8 cellular contexts compared by ENCODE assay signal in the genomic region with DNA sequence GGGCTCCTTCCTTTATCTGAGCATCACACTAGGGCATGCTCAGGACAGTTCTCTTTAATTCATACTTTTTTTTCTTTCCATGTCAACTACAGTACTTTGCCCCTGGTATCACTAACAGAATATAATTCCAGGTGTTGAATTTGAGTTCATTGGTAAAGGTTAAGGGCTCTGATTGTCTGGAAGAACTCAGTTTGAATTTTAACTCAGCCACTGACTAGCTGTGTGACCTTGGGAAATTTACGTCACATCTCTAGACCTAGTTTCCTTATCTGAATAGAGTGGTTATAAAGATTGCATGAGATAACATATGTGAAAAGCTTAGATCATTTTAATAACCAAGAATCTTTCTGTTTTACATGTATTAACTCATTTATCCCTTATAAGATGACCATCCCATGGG. TPM values are rescaled to one million over a fixed set of nuclear protein-coding genes. Genes with fewer than 3 reads are reported as not detected.
DNase-seq lines count a peak whose midpoint lies in the region; ATAC-seq, FAIRE-seq and TF ChIP-seq lines count a peak whose summit lies in the region.
"Had no signal": no experiment of that assay in that cellular context is flagged by ENCODE, and none has a peak within 500 bp of the region (broad histone marks: within the 10 kb centered on the region; RNA-seq: fewer than 3 reads in every experiment).

No MANE protein-coding gene starts in this region.

- intact Hi-C loops in mucosa of descending colon (cut with DNase I, micrococcal nuclease) (no loop called here), Right ventricle myocardium superior (cut with DNase I) (no loop called here), kidney (cut with DNase I) (no loop called here)

- peaks cover 4% of the 10 kb centered on the region for H3K9me3 ChIP-seq in mucosa of descending colon
- H3K9me3 ChIP-seq in kidney (ENCODE audit: control insufficient read depth in 1 of 2, low read length in 2 of 2): peaks cover 0 to 4% of the 10 kb centered on the region in 2 donors

- TF ChIP-seq CTCF in mucosa of descending colon (IDR thresholded peaks at IDR 0.05): no peak
- no peak for TF ChIP-seq CTCF in kidney (IDR thresholded peaks at IDR 0.05; ENCODE audit: borderline replicate concordance, extremely low read depth, insufficient read depth)

- H3K4me3 ChIP-seq in mucosa of descending colon (no peak overlapping the region), kidney (ENCODE audit: low read length in 2 of 2) (no peak overlapping the region)

- H3K4me1 ChIP-seq in mucosa of descending colon (ENCODE audit: low read depth) (peaks cover 23% of the 10 kb centered on the region), kidney (ENCODE audit: control insufficient read depth in 1 of 2, insufficient read depth in 1 of 2, low read depth in 1 of 2, low read length in 2 of 2) (peaks cover 6 to 13% of the 10 kb centered on the region in 2 donors)

- H3K36me3 ChIP-seq in mucosa of descending colon (ENCODE audit: low read depth) (no peaks in the 10 kb centered on the region), kidney (ENCODE audit: control insufficient read depth in 1 of 2, insufficient read depth in 2 of 2, low read length in 2 of 2) (no peaks in the 10 kb centered on the region)

- peak in 1 of 3 donors; percentile 38 for DNase-seq in mucosa of descending colon
- DNase-seq in Right ventricle myocardium superior: no peak
- no peak for DNase-seq in superior temporal gyrus (ENCODE audit: extremely low spot score)
- no peak for DNase-seq in kidney

- peak overlapping the region in 1 of 2 donors; percentile 43 for H3K27ac ChIP-seq in kidney (ENCODE audit: low read depth in 2 of 2, low read length in 2 of 2)

- ATAC-seq in GM19025 (IDR thresholded peaks at IDR 0.05; ENCODE audit: low read depth, unreplicated experiment) (peak; percentile 24), GM21786 (IDR thresholded peaks at IDR 0.05; ENCODE audit: unreplicated experiment) (peak; percentile 27), HG03520 (IDR thresholded peaks at IDR 0.05; ENCODE audit: unreplicated experiment) (peak; percentile 7), mucosa of descending colon (peak; percentile 82), Right ventricle myocardium superior (ENCODE audit: poor library complexity) (no peak)

- no peak for FAIRE-seq in kidney (lab: Jason Lieb, UNC)

- no peak overlapping the region for H3K9ac ChIP-seq in kidney (ENCODE audit: low read length in 2 of 2)

RNA-seq across cellular contexts. Expression of a gene that starts 15.9 kb away (rescaled TPM):
- 10 to 100 TPM; 15.9 to 28.7 (median 21.5) TPM for total RNA-seq in mucosa of descending colon
- 16.1 TPM for total RNA-seq in Right ventricle myocardium superior
- total RNA-seq in kidney: 14.3 TPM
- polyA plus RNA-seq in kidney (ENCODE audit: insufficient read depth, low read depth, low replicate concordance): 2.3 TPM
- polyA plus RNA-seq: IgD-negative memory B cell had no signal
